9 cellular contexts compared by ENCODE assay signal in the genomic region with DNA sequence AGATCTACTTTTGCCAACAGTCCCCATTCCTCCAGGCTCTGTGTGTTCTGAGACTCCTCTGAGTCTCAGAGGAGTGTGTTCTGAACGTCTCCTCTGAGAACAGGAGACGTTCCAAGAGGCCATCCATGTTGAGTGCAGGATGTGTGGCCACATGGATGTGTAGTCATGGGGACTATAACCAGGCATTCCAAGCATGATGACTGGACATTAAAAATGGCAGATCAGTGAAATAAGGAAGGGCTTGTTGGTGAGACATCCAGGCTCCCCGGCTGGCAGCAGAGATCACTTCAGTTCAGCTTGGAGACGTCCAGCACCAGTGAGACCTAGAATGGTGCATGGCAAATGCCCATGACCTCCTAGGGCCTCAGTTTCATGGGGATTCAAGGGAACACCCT. TPM values are rescaled to one million over a fixed set of nuclear protein-coding genes. Genes with fewer than 3 reads are reported as not detected.
A peak's percentile ranks its signal among the peaks of the same experiment; 100 is the strongest.
DNase-seq lines count a peak whose midpoint lies in the region; ATAC-seq and TF ChIP-seq lines count a peak whose summit lies in the region.
"Had no signal": no experiment of that assay in that cellular context is flagged by ENCODE, and none has a peak within 500 bp of the region (broad histone marks: within the 10 kb centered on the region; RNA-seq: fewer than 3 reads in every experiment).

No MANE protein-coding gene starts in this region.

- no peaks in the 10 kb centered on the region for H3K9me2 ChIP-seq in Karpas-422 (replicated peaks; ENCODE audit: insufficient read depth, low read length)

- H3K4me3 Mint-ChIP-seq in Calu3 (ENCODE audit: low read depth, unreplicated experiment), result peak overlapping the region; percentile 75
- H3K4me3 Mint-ChIP-seq in osteocyte (ENCODE audit: unreplicated experiment), result no peak overlapping the region

- H3K27ac ChIP-seq in Karpas-422 (ENCODE audit: low read length), result no peak overlapping the region
- H3K27ac ChIP-seq in breast epithelium, result peak overlapping the region; percentile 90 to 94

- H3K9me3 Mint-ChIP-seq in Calu3 (ENCODE audit: low read depth, unreplicated experiment) (no peaks in the 10 kb centered on the region), osteocyte (ENCODE audit: unreplicated experiment) (no peaks in the 10 kb centered on the region)

- intact Hi-C loops in Calu3 (cut with micrococcal nuclease; ENCODE audit: unreplicated experiment) (no loop called here), breast epithelium (cut with DNase I; ENCODE audit: low total_unique reads) (no loop called here)

- H3K9me3 ChIP-seq in Karpas-422 (ENCODE audit: low read length) (peaks cover 9% of the 10 kb centered on the region; the same call in 1 of the 2 replicates), breast epithelium (peaks cover 0 to 9% of the 10 kb centered on the region in 2 donors)

- no peaks in the 10 kb centered on the region for H3K79me2 ChIP-seq in Karpas-422 (ENCODE audit: low read length)

- peak overlapping the region; percentile 47; the same call in 1 of the 2 replicates for H3K4me3 ChIP-seq in Karpas-422 (ENCODE audit: low read length)
- H3K4me3 ChIP-seq in breast epithelium, result peak overlapping the region in 1 of 3 donors; percentile 53

- TF ChIP-seq CTCF in Calu3 (IDR thresholded peaks at IDR 0.05; ENCODE audit: unreplicated experiment) (no peak), breast epithelium (IDR thresholded peaks at IDR 0.05) (no peak), osteocyte (IDR thresholded peaks at IDR 0.05) (no peak)

- no peak for DNase-seq in Calu3
- no peak for DNase-seq in Karpas-422
- no peak for DNase-seq in breast epithelium (ENCODE audit: low spot score in 2 of 2)
- DNase-seq in osteocyte (ENCODE audit: extremely low spot score, unreplicated experiment), result no peak
- no peak for DNase-seq in C1 segment of cervical spinal cord (lab: John Stamatoyannopoulos, UW)
- no peak for DNase-seq in NCI-H1417 (lab: John Stamatoyannopoulos, UW)
- DNase-seq in stimulated activated CD4-positive, alpha-beta T cell treated with anti-CD3 and anti-CD28 coated beads, Interleukin-4, amount 100 ng/mL, for 4 hours, result no peak
- DNase-seq: aorta had no signal

- CTCF ChIA-PET in Calu3 (lab: Charles Lee), result interaction anchor here (0.6 to 2.7 kb wide), 3 partner anchors 42 to 162 kb away, joined by 3 to 15 read pairs (median 5); no protein-coding TSS in a partner anchor

- H3K27me3 ChIP-seq in Karpas-422 (ENCODE audit: low read length) (no peaks in the 10 kb centered on the region), breast epithelium (no peaks in the 10 kb centered on the region)

- H3K27me3 Mint-ChIP-seq in Calu3 (ENCODE audit: unreplicated experiment) (no peaks in the 10 kb centered on the region), osteocyte (ENCODE audit: unreplicated experiment) (peaks cover 6% of the 10 kb centered on the region)

- peaks cover 41% of the 10 kb centered on the region for H3K36me3 Mint-ChIP-seq in Calu3 (ENCODE audit: insufficient read depth, unreplicated experiment)
- no peaks in the 10 kb centered on the region for H3K36me3 Mint-ChIP-seq in osteocyte (ENCODE audit: unreplicated experiment)

- ATAC-seq in HG02571 (IDR thresholded peaks at IDR 0.05; ENCODE audit: unreplicated experiment), result no peak

- TF ChIP-seq POLR2A in breast epithelium (IDR thresholded peaks at IDR 0.05), result no peak

- peaks cover 63% of the 10 kb centered on the region for H3K4me1 Mint-ChIP-seq in Calu3 (ENCODE audit: low read depth, unreplicated experiment)
- H3K4me1 Mint-ChIP-seq in osteocyte (ENCODE audit: unreplicated experiment), result peaks cover 20% of the 10 kb centered on the region

- H3K9ac ChIP-seq in Karpas-422 (ENCODE audit: low read length), result peak overlapping the region; percentile 64; the same call in 1 of the 2 replicates

- H2AFZ ChIP-seq in Karpas-422 (ENCODE audit: low read length), result no peak overlapping the region

- H3K4me2 ChIP-seq in Karpas-422 (ENCODE audit: low read depth, low read length, poor library complexity, severe bottlenecking), result peak overlapping the region; percentile 79

- H3K27ac Mint-ChIP-seq in Calu3 (ENCODE audit: unreplicated experiment) (peak overlapping the region; percentile 99), osteocyte (ENCODE audit: unreplicated experiment) (peak overlapping the region; percentile 67)

- no peaks in the 10 kb centered on the region for H4K20me1 ChIP-seq in Karpas-422 (ENCODE audit: insufficient read depth, low read depth, low read length)

- BruUV-seq in Calu3 (replicated peaks; lab: Mats Ljungman, UMichigan), result no TSS peak

- peaks cover 38% of the 10 kb centered on the region for H3K4me1 ChIP-seq in Karpas-422 (ENCODE audit: low read length)
- H3K4me1 ChIP-seq in breast epithelium, result peaks cover 0 to 15% of the 10 kb centered on the region in 2 donors

- H3K36me3 ChIP-seq in Karpas-422 (ENCODE audit: insufficient read depth, low read length) (no peaks in the 10 kb centered on the region), breast epithelium (no peaks in the 10 kb centered on the region)

RNA-seq across cellular contexts. Expression of a gene that starts 34.3 kb away (rescaled TPM):
- total RNA-seq in Calu3 (2022) (25.7 and 32.7 TPM in 2 replicates), breast epithelium (1 to 10 TPM in 1 of 3 donors, under 1 TPM in 2; 0.64 to 4.5 (median 0.98) TPM), osteocyte (not detected in 2 replicates)
- total RNA-seq in Karpas-422 (2014; rRNA removed; shearing (Covaris generic); ENCODE audit: low replicate concordance), result not detected in 2 replicates

RNA-seq across cellular contexts. Expression of a gene that starts 46.4 kb away (rescaled TPM):
- total RNA-seq in Calu3 (2022) (43.2 and 49.5 TPM in 2 replicates), breast epithelium (1 to 10 TPM; 2.3 to 8.5 (median 6.1) TPM), osteocyte (8.2 and 8.8 TPM in 2 replicates)
- 13.9 and 20.4 TPM in 2 replicates for total RNA-seq in Karpas-422 (2014; rRNA removed; shearing (Covaris generic); ENCODE audit: low replicate concordance)

RNA-seq across cellular contexts. Expression of a gene that starts 47.1 kb away (rescaled TPM):
- 95.2 and 105 TPM in 2 replicates for total RNA-seq in Calu3 (2022)
- 21.3 and 23.1 TPM in 2 replicates for total RNA-seq in Karpas-422 (2014; rRNA removed; shearing (Covaris generic); ENCODE audit: low replicate concordance)
- total RNA-seq in breast epithelium, result 10 to 100 TPM; 10.9 to 17.1 (median 17.0) TPM
- total RNA-seq in osteocyte, result 16.7 and 19.0 TPM in 2 replicates
